In the genomic region with DNA sequence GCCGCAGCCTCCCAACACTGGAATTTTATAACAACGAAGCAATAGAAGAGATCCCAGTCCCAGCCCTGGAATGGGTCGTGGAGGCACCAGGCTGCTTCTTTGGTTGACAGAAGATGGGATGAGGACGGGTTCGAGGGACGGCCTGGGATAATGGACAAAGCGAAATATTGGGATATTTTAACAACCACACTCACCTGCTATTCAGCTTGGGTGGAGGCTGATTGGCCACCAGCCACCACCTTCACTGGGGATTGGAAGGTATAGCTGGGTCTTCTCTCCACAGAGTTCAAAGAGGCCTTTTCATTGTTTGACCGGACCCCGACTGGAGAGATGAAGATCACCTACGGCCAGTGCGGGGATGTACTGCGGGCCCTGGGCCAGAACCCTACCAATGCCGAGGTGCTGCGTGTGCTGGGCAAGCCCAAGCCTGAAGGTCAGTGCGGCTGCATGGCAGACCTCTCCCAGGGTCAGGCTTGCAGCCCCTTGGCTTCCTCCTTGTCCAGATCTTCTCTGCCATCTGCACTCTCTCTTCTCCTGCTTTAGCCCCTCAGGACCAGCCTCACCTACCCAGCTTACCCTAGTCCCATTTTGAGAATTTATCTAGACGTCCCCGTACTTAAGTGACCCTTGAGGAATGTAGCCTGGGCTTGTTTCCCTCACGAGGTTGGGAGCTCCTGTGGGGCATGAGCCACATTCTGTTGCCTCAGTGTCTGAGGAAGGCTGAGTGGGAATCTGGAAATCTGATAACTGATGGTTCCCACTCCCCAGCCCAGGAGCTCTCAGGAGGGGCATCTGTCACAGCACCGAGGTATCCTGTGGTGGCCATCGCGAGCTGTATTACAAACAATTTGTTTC, we compare ENCODE assay signal across 18 cellular contexts. TPM values are rescaled to one million over a fixed set of nuclear protein-coding genes. Genes with fewer than 3 reads are reported as not detected.
DNase-seq lines count a peak whose midpoint lies in the region; ATAC-seq, FAIRE-seq and TF ChIP-seq lines count a peak whose summit lies in the region.
"Had no signal": no experiment of that assay in that cellular context is flagged by ENCODE, and none has a peak within 500 bp of the region (broad histone marks: within the 10 kb centered on the region; RNA-seq: fewer than 3 reads in every experiment).

No MANE protein-coding gene starts in this region.

- H3K27me3 ChIP-seq in astrocyte (ENCODE audit: insufficient read depth, low read length) (no peaks in the 10 kb centered on the region), hepatocyte (no peaks in the 10 kb centered on the region), suprapubic skin (no peaks in the 10 kb centered on the region)
- H3K27me3 ChIP-seq: adrenal gland, Peyer's patch had no signal

- no peak overlapping the region for H3K9ac ChIP-seq in astrocyte (ENCODE audit: low read length)

- no peak for TF ChIP-seq EP300 in suprapubic skin (IDR thresholded peaks at IDR 0.05)

- H3K4me1 ChIP-seq in astrocyte (ENCODE audit: insufficient read depth, low read length) (peaks cover 9% of the 10 kb centered on the region), hepatocyte (ENCODE audit: insufficient read depth) (peaks cover 15% of the 10 kb centered on the region), suprapubic skin (peaks cover 6% of the 10 kb centered on the region)

- in situ Hi-C loops in GM13977 (cut with MboI; ENCODE audit: low pct_unique_long_range_greater_than_20kb, low sequenced_read_pairs, unreplicated experiment): no loop called here

- no peaks in the 10 kb centered on the region for H3K36me3 Mint-ChIP-seq in activated naive CD4-positive, alpha-beta T cell treated with anti-CD3 and anti-CD28 coated beads, Interleukin-2, amount 10 ng/mL, durations not matched to agents 7 days and 5 days
- H3K36me3 Mint-ChIP-seq in astrocyte (ENCODE audit: low read depth, unreplicated experiment): peaks cover 18% of the 10 kb centered on the region
- H3K36me3 Mint-ChIP-seq in stimulated activated naive B cell treated with anti-CD40 and anti-IgM and Interleukin-4, amounts not matched to agents 10 μg/mL and 1 μg/mL and 100 μg/mL, for 72 hours: peaks cover 7 to 9% of the 10 kb centered on the region in 2 donors

- H3K27ac ChIP-seq in astrocyte (ENCODE audit: low read depth, low read length) (no peak overlapping the region), hepatocyte (peak overlapping the region; percentile 47), suprapubic skin (no peak overlapping the region)
- H3K27ac ChIP-seq: adrenal gland, Peyer's patch had no signal

- peaks cover 6% of the 10 kb centered on the region for H3K9me3 Mint-ChIP-seq in activated naive CD4-positive, alpha-beta T cell treated with anti-CD3 and anti-CD28 coated beads, Interleukin-2, amount 10 ng/mL, durations not matched to agents 7 days and 5 days
- peaks cover 18% of the 10 kb centered on the region for H3K9me3 Mint-ChIP-seq in astrocyte (ENCODE audit: unreplicated experiment)
- H3K9me3 Mint-ChIP-seq in stimulated activated naive B cell treated with anti-CD40 and anti-IgM and Interleukin-4, amounts not matched to agents 10 μg/mL and 1 μg/mL and 100 μg/mL, for 72 hours: peaks cover 4 to 8% of the 10 kb centered on the region in 2 donors
- H3K9me3 Mint-ChIP-seq: activated T-cell treated with anti-CD3 and anti-CD28 coated beads, Interleukin-2, amount 50 U/mL, for 4 hours; CD4-positive, alpha-beta T cell had no signal

- H3K4me1 Mint-ChIP-seq in activated naive CD4-positive, alpha-beta T cell treated with anti-CD3 and anti-CD28 coated beads, Interleukin-2, amount 10 ng/mL, durations not matched to agents 7 days and 5 days: peaks cover 50% of the 10 kb centered on the region
- H3K4me1 Mint-ChIP-seq in astrocyte (ENCODE audit: low read depth, unreplicated experiment): peaks cover 14% of the 10 kb centered on the region
- H3K4me1 Mint-ChIP-seq in stimulated activated naive B cell treated with anti-CD40 and anti-IgM and Interleukin-4, amounts not matched to agents 10 μg/mL and 1 μg/mL and 100 μg/mL, for 72 hours: peaks cover 26 to 36% of the 10 kb centered on the region in 2 donors

- no peak for TF ChIP-seq CTCF in astrocyte (IDR thresholded peaks at IDR 0.05; ENCODE audit: insufficient read depth, low read depth, low read length)
- no peak for TF ChIP-seq CTCF in hepatocyte (IDR thresholded peaks at IDR 0.05; ENCODE audit: poor library complexity)
- TF ChIP-seq CTCF in suprapubic skin (IDR thresholded peaks at IDR 0.05): no peak
- no peak for TF ChIP-seq CTCF in GM13977 (IDR thresholded peaks at IDR 0.05; ENCODE audit: extremely low read depth, insufficient read depth, missing control alignments)

- H3K27ac Mint-ChIP-seq in activated naive CD4-positive, alpha-beta T cell treated with anti-CD3 and anti-CD28 coated beads, Interleukin-2, amount 10 ng/mL, durations not matched to agents 7 days and 5 days: peak overlapping the region; percentile 49
- H3K27ac Mint-ChIP-seq in astrocyte (ENCODE audit: unreplicated experiment): no peak overlapping the region
- H3K27ac Mint-ChIP-seq in stimulated activated naive B cell treated with anti-CD40 and anti-IgM and Interleukin-4, amounts not matched to agents 10 μg/mL and 1 μg/mL and 100 μg/mL, for 72 hours: peak overlapping the region; percentile 79
- H3K27ac Mint-ChIP-seq: activated CD4-positive, alpha-beta T cell treated with anti-CD3 and anti-CD28 coated beads, Interleukin-2, amount 10 ng/mL, durations not matched to agents 24 days and 14 days; CD4-positive, alpha-beta T cell had no signal

- 80% methylated on average over 21 of the region's 21 CpGs for WGBS in hepatocyte (ENCODE audit: low lambda C conversion rate, missing lambda C conversion rate)
- 80% methylated on average over 17 of the region's 21 CpGs for WGBS in suprapubic skin

- H3K79me2 ChIP-seq in astrocyte (ENCODE audit: insufficient read depth, low read length) (no peaks in the 10 kb centered on the region), hepatocyte (no peaks in the 10 kb centered on the region)

- peaks cover 26% of the 10 kb centered on the region for H3K27me3 Mint-ChIP-seq in activated naive CD4-positive, alpha-beta T cell treated with anti-CD3 and anti-CD28 coated beads, Interleukin-2, amount 10 ng/mL, durations not matched to agents 7 days and 5 days
- H3K27me3 Mint-ChIP-seq in astrocyte (ENCODE audit: low read depth, unreplicated experiment): peaks cover 22% of the 10 kb centered on the region
- no peaks in the 10 kb centered on the region for H3K27me3 Mint-ChIP-seq in stimulated activated naive B cell treated with anti-CD40 and anti-IgM and Interleukin-4, amounts not matched to agents 10 μg/mL and 1 μg/mL and 100 μg/mL, for 72 hours
- H3K27me3 Mint-ChIP-seq: CD4-positive, alpha-beta T cell had no signal

- no peak overlapping the region for H3K4me3 ChIP-seq in astrocyte (ENCODE audit: insufficient read depth, low read depth, low read length)
- no peak overlapping the region for H3K4me3 ChIP-seq in hepatocyte
- H3K4me3 ChIP-seq in suprapubic skin: no peak overlapping the region
- H3K4me3 ChIP-seq: adrenal gland, Peyer's patch had no signal

- CTCF ChIA-PET in activated naive CD4-positive, alpha-beta T cell treated with anti-CD3 and anti-CD28 coated beads, Interleukin-2, amount 10 ng/mL, durations not matched to agents 7 days and 5 days (lab: Charles Lee): interaction anchor here (0.9 to 2.4 kb wide), 3 partner anchors 9 to 12 kb away, joined by 3 to 10 read pairs (median 7); no protein-coding TSS in a partner anchor

- H3K9me3 ChIP-seq in astrocyte (ENCODE audit: insufficient read depth, low read depth, low read length) (no peaks in the 10 kb centered on the region), hepatocyte (ENCODE audit: low read depth) (peaks cover 6% of the 10 kb centered on the region), suprapubic skin (no peaks in the 10 kb centered on the region)
- H3K9me3 ChIP-seq: adrenal gland, Peyer's patch had no signal

- H2AFZ ChIP-seq in astrocyte (ENCODE audit: low read depth, low read length): no peak overlapping the region
- no peak overlapping the region for H2AFZ ChIP-seq in hepatocyte

- H3K36me3 ChIP-seq in astrocyte (ENCODE audit: insufficient read depth, low read length) (no peaks in the 10 kb centered on the region), hepatocyte (replicated peaks; ENCODE audit: insufficient read depth, low read depth) (no peaks in the 10 kb centered on the region), suprapubic skin (no peaks in the 10 kb centered on the region)
- H3K36me3 ChIP-seq: adrenal gland, Peyer's patch had no signal

- no peak for DNase-seq in activated naive CD4-positive, alpha-beta T cell treated with anti-CD3 and anti-CD28 coated beads, Interleukin-2, amount 10 ng/mL, durations not matched to agents 7 days and 5 days
- no peak for DNase-seq in activated naive CD4-positive, alpha-beta T cell treated with Interleukin-2 at 50 U/mL for 16 hours
- DNase-seq in astrocyte (ENCODE audit: low read depth) (no peak), hepatocyte (ENCODE audit: low spot score) (no peak), Kasumi-1 (lab: John Stamatoyannopoulos, UW) (no peak), suprapubic skin (ENCODE audit: low spot score in 2 of 2) (no peak), GM13977 (ENCODE audit: low spot score) (no peak)
- no peak for DNase-seq in stimulated activated naive B cell treated with anti-CD40 and anti-IgM and Interleukin-4, amounts not matched to agents 10 μg/mL and 1 μg/mL and 100 μg/mL, for 72 hours
- DNase-seq: activated T-cell treated with anti-CD3 and anti-CD28 coated beads, Interleukin-2, amount 50 U/mL, for 4 hours; adrenal gland; CD4-positive, alpha-beta T cell; DMS79 treated with DMSO at 0.1 percent for 48 hours; effector memory CD4-positive, alpha-beta T cell; mammary epithelial cell; NCI-H1436 treated with DMSO at 0.1 percent for 48 hours; Peyer's patch had no signal

- H3K4me3 Mint-ChIP-seq in activated naive CD4-positive, alpha-beta T cell treated with anti-CD3 and anti-CD28 coated beads, Interleukin-2, amount 10 ng/mL, durations not matched to agents 7 days and 5 days: no peak overlapping the region
- H3K4me3 Mint-ChIP-seq in astrocyte (ENCODE audit: unreplicated experiment): peak overlapping the region; percentile 11
- H3K4me3 Mint-ChIP-seq in stimulated activated naive B cell treated with anti-CD40 and anti-IgM and Interleukin-4, amounts not matched to agents 10 μg/mL and 1 μg/mL and 100 μg/mL, for 72 hours: peak overlapping the region in 1 of 2 donors; percentile 17
- H3K4me3 Mint-ChIP-seq: activated CD4-positive, alpha-beta T cell treated with anti-CD3 and anti-CD28 coated beads, Interleukin-2, amount 10 ng/mL, durations not matched to agents 24 days and 14 days; activated T-cell treated with anti-CD3 and anti-CD28 coated beads, Interleukin-2, amount 50 U/mL, for 4 hours; CD4-positive, alpha-beta T cell; neural crest cell had no signal

- H4K20me1 ChIP-seq in astrocyte (ENCODE audit: insufficient read depth, low read length) (no peaks in the 10 kb centered on the region), hepatocyte (ENCODE audit: insufficient read depth, poor library complexity, severe bottlenecking) (no peaks in the 10 kb centered on the region)

- ATAC-seq in stimulated activated naive B cell treated with anti-CD40 and anti-IgM and Interleukin-4, amounts not matched to agents 10 μg/mL and 1 μg/mL and 100 μg/mL, for 72 hours (replicated peaks): no peak

- H3K9me2 ChIP-seq in hepatocyte (replicated peaks; ENCODE audit: insufficient read depth): no peaks in the 10 kb centered on the region

- peak overlapping the region; percentile 7 for H3K4me2 ChIP-seq in astrocyte (ENCODE audit: low read length)
- peak overlapping the region; percentile 57 for H3K4me2 ChIP-seq in hepatocyte

- FAIRE-seq in astrocyte (lab: Jason Lieb, UNC): no peak

- TF ChIP-seq POLR2A in suprapubic skin (IDR thresholded peaks at IDR 0.05): no peak

RNA-seq across cellular contexts. Expression of a gene that starts 10.7 kb away (rescaled TPM):
- total RNA-seq in astrocyte: 22.7 and 38.5 TPM in 2 replicates
- total RNA-seq in hepatocyte: 4.3 and 10.2 TPM in 2 replicates
- 28.6 and 28.7 TPM in 2 replicates for polyA plus RNA-seq in hepatocyte
- total RNA-seq in suprapubic skin: not detected
- total RNA-seq: activated CD4-positive, alpha-beta T cell treated with anti-CD3 and anti-CD28 coated beads, Interleukin-2, amount 10 ng/mL, durations not matched to agents 24 days and 14 days; activated T-cell treated with anti-CD3 and anti-CD28 coated beads, Interleukin-2, amount 50 U/mL, for 4 hours; CD4-positive, alpha-beta T cell; mammary epithelial cell; neural crest cell had no signal
- polyA plus RNA-seq: mammary epithelial cell had no signal

RNA-seq across cellular contexts. Expression of a gene that starts 30.8 kb away (rescaled TPM):
- total RNA-seq in astrocyte (137 and 151 TPM in 2 replicates), hepatocyte (61.9 and 63.5 TPM in 2 replicates), suprapubic skin (10 to 100 TPM; 45.1 to 66.6 (median 52.1) TPM)
- 35.6 and 38.4 TPM in 2 replicates for polyA plus RNA-seq in hepatocyte

RNA-seq across cellular contexts. Expression of a gene that starts 33.8 kb away (rescaled TPM):
- total RNA-seq in astrocyte: 44.0 and 59.2 TPM in 2 replicates
- 1.4 TPM in 2 replicates for total RNA-seq in hepatocyte
- polyA plus RNA-seq in hepatocyte: 0.66 and 0.95 TPM in 2 replicates
- 1 to 10 TPM in 3 of 4 donors, under 1 TPM in 1; 0.76 to 6.6 (median 4.6) TPM for total RNA-seq in suprapubic skin
- total RNA-seq: activated CD4-positive, alpha-beta T cell treated with anti-CD3 and anti-CD28 coated beads, Interleukin-2, amount 10 ng/mL, durations not matched to agents 24 days and 14 days had no signal
